ENCODE assay signal across 8 cellular contexts in the genomic region with DNA sequence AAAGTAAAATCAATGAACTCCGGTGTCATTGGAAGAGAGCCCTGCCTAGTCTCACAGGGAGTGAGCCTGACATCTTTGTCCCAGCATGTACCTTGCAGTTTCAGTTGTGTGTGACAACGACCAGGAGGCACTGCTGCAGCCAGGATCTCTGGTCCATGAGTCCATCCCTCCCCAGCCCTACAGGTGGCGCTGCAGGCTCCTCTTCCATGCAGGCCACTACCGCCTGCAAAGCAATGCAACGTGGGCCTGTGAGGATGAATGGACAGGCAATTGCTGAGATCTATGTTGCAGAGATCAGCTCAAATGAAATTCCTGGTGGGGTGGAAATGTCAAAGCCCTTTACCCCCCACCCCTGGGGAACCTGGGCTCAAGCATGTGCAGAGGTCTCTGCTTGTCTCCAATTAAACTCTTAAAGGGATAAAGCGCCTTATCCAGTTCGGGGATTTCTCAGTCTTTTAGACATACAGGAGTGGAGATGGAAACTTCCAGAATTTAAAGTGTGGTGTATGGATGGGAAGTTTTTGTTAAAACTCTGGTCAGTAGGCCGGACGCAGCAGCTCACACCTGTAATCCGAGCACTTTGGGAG. TPM values are rescaled to one million over a fixed set of nuclear protein-coding genes. Genes with fewer than 3 reads are reported as not detected.
DNase-seq lines count a peak whose midpoint lies in the region; ATAC-seq and TF ChIP-seq lines count a peak whose summit lies in the region.

No MANE protein-coding gene starts in this region.

- ATAC-seq in naive thymus-derived CD4-positive, alpha-beta T cell, result peak; percentile 91
- peak; percentile 72 for ATAC-seq in stimulated activated memory B cell treated with anti-CD40 and anti-IgM and Interleukin-4, amounts not matched to agents 10 μg/mL and 1 μg/mL and 100 μg/mL, for 72 hours

- intact Hi-C loops in naive thymus-derived CD4-positive, alpha-beta T cell (cut with micrococcal nuclease), result loop anchor here (1.0 to 2.0 kb wide), 7 partner anchors 35 to 490 kb away; partner anchors contain the start of genes DCP1A (in 1 of the 2) and TKT (in 1 of the 2)

- no peak overlapping the region for H3K4me2 ChIP-seq in OCI-LY3 (ENCODE audit: low read length)

- no peak overlapping the region for H3K27ac ChIP-seq in OCI-LY3 (ENCODE audit: low read length)
- no peak overlapping the region for H3K27ac ChIP-seq in naive thymus-derived CD4-positive, alpha-beta T cell (ENCODE audit: low read depth, low read length)

- no peak overlapping the region for H2AFZ ChIP-seq in OCI-LY3 (ENCODE audit: low read depth, low read length)

- peaks cover 5% of the 10 kb centered on the region for H4K20me1 ChIP-seq in OCI-LY3 (ENCODE audit: insufficient read depth, low read length)

- peaks cover 7% of the 10 kb centered on the region for H3K4me1 ChIP-seq in OCI-LY3 (ENCODE audit: low read length)
- no peaks in the 10 kb centered on the region for H3K4me1 ChIP-seq in naive thymus-derived CD4-positive, alpha-beta T cell (ENCODE audit: control insufficient read depth in 2 of 2, insufficient read depth in 2 of 2, low read length in 2 of 2)

- H3K27me3 ChIP-seq in OCI-LY3 (ENCODE audit: low read depth, low read length), result no peaks in the 10 kb centered on the region
- H3K27me3 ChIP-seq in naive thymus-derived CD4-positive, alpha-beta T cell (ENCODE audit: control insufficient read depth in 2 of 2, insufficient read depth in 2 of 2, low read length in 2 of 2), result no peaks in the 10 kb centered on the region

- no peaks in the 10 kb centered on the region for H3K9me3 ChIP-seq in OCI-LY3 (ENCODE audit: insufficient read depth, low read length)
- no peaks in the 10 kb centered on the region for H3K9me3 ChIP-seq in naive thymus-derived CD4-positive, alpha-beta T cell (ENCODE audit: control insufficient read depth in 2 of 3, low read length in 3 of 3)

- H3K4me1 Mint-ChIP-seq in naive thymus-derived CD4-positive, alpha-beta T cell, result peaks cover 0 to 5% (median 3%) of the 10 kb centered on the region in 7 donors
- peaks cover 5% of the 10 kb centered on the region for H3K4me1 Mint-ChIP-seq in stimulated activated memory B cell treated with anti-CD40 and anti-IgM and Interleukin-4, amounts not matched to agents 10 μg/mL and 1 μg/mL and 100 μg/mL, for 72 hours

- H3K4me3 ChIP-seq in OCI-LY3 (ENCODE audit: low read length) (no peak overlapping the region), epithelial cell of proximal tubule (ENCODE audit: low read depth, low read length) (no peak overlapping the region)
- H3K4me3 ChIP-seq in naive thymus-derived CD4-positive, alpha-beta T cell (ENCODE audit: low read length), result no peak overlapping the region

- DNase-seq in AML-193 (lab: John Stamatoyannopoulos, UW), result peak; percentile 85 to 92
- DNase-seq in GM19240 (ENCODE audit: insufficient read length, low spot score), result peak; percentile 88
- peak; percentile 35 for DNase-seq in HPDE6-E6E7 (ENCODE audit: extremely low spot score)
- DNase-seq in activated T-cell treated with anti-CD3 and anti-CD28 coated beads for 1 hour (ENCODE audit: low read depth), result peak; percentile 74
- DNase-seq in epithelial cell of proximal tubule (ENCODE audit: low read depth), result peak; percentile 13
- DNase-seq in naive thymus-derived CD4-positive, alpha-beta T cell, result peak; percentile 39 to 83 (median 66)

- TF ChIP-seq CTCF in OCI-LY3 (IDR thresholded peaks at IDR 0.05; ENCODE audit: low read depth, low read length) (peak; percentile 89), epithelial cell of proximal tubule (conservative IDR thresholded peaks at IDR 0.05; ENCODE audit: low read depth, low read length) (peak; percentile 97)

- CTCF ChIA-PET in naive thymus-derived CD4-positive, alpha-beta T cell (lab: Charles Lee), result interaction anchor here (0.9 to 1.4 kb wide), 3 partner anchors 9 to 489 kb away, joined by 3 to 4 read pairs (median 3); no protein-coding TSS in a partner anchor

- H3K4me3 Mint-ChIP-seq in naive thymus-derived CD4-positive, alpha-beta T cell, result no peak overlapping the region
- H3K4me3 Mint-ChIP-seq in stimulated activated memory B cell treated with anti-CD40 and anti-IgM and Interleukin-4, amounts not matched to agents 10 μg/mL and 1 μg/mL and 100 μg/mL, for 72 hours, result no peak overlapping the region

- POLR2A ChIA-PET in naive thymus-derived CD4-positive, alpha-beta T cell (lab: Charles Lee), result no interaction called here

- H3K36me3 ChIP-seq in OCI-LY3 (replicated peaks; ENCODE audit: low read depth, low read length), result peaks cover 41% of the 10 kb centered on the region
- peaks cover 0 to 15% (median 1%) of the 10 kb centered on the region in 3 experiments for H3K36me3 ChIP-seq in naive thymus-derived CD4-positive, alpha-beta T cell (ENCODE audit: control insufficient read depth in 2 of 3, insufficient read depth in 3 of 3, low read length in 3 of 3)

- H3K36me3 Mint-ChIP-seq in naive thymus-derived CD4-positive, alpha-beta T cell, result peaks cover 0 to 4% (median 0%) of the 10 kb centered on the region in 5 donors
- peaks cover 28% of the 10 kb centered on the region for H3K36me3 Mint-ChIP-seq in stimulated activated memory B cell treated with anti-CD40 and anti-IgM and Interleukin-4, amounts not matched to agents 10 μg/mL and 1 μg/mL and 100 μg/mL, for 72 hours

- H3K27ac Mint-ChIP-seq in naive thymus-derived CD4-positive, alpha-beta T cell, result peak overlapping the region in 3 of 9 donors; percentile 7 to 19 (median 13)
- H3K27ac Mint-ChIP-seq in stimulated activated memory B cell treated with anti-CD40 and anti-IgM and Interleukin-4, amounts not matched to agents 10 μg/mL and 1 μg/mL and 100 μg/mL, for 72 hours, result no peak overlapping the region

- peaks cover 0 to 5% (median 0%) of the 10 kb centered on the region in 5 donors for H3K27me3 Mint-ChIP-seq in naive thymus-derived CD4-positive, alpha-beta T cell
- H3K27me3 Mint-ChIP-seq in stimulated activated memory B cell treated with anti-CD40 and anti-IgM and Interleukin-4, amounts not matched to agents 10 μg/mL and 1 μg/mL and 100 μg/mL, for 72 hours, result no peaks in the 10 kb centered on the region

- H3K9me3 Mint-ChIP-seq in naive thymus-derived CD4-positive, alpha-beta T cell, result no peaks in the 10 kb centered on the region
- no peaks in the 10 kb centered on the region for H3K9me3 Mint-ChIP-seq in stimulated activated memory B cell treated with anti-CD40 and anti-IgM and Interleukin-4, amounts not matched to agents 10 μg/mL and 1 μg/mL and 100 μg/mL, for 72 hours

- H3K9ac ChIP-seq in OCI-LY3 (ENCODE audit: low read length), result no peak overlapping the region

- peaks cover 6% of the 10 kb centered on the region for H3K79me2 ChIP-seq in OCI-LY3 (ENCODE audit: low read length)

RNA-seq across cellular contexts. Expression of gene TKT, which starts 35.8 kb away (rescaled TPM):
- 403 and 614 TPM in 2 replicates for total RNA-seq in epithelial cell of proximal tubule
- total RNA-seq in naive thymus-derived CD4-positive, alpha-beta T cell, result 100 to 1,000 TPM in 3 of 5 experiments, 10 to 100 TPM in 2; 83.5 to 333 (median 121) TPM
- polyA plus RNA-seq in naive thymus-derived CD4-positive, alpha-beta T cell, result 10 to 100 TPM; 60.7 to 63.4 TPM

RNA-seq across cellular contexts. Expression of gene PRKCD, which starts 59.0 kb away (rescaled TPM):
- 4.0 and 9.3 TPM in 2 replicates for total RNA-seq in epithelial cell of proximal tubule
- total RNA-seq in naive thymus-derived CD4-positive, alpha-beta T cell, result 10 to 100 TPM; 10.2 to 72.8 (median 18.7) TPM
- polyA plus RNA-seq in naive thymus-derived CD4-positive, alpha-beta T cell, result 10 to 100 TPM in 1 of 2 donors, 1 to 10 TPM in 1; 7.7 to 17.5 TPM

Comparison
In these comparisons a context has a peak if more than half of its experiments do, and no peak if none do; other contexts are left out.
1. DNase-seq: peak in every context shown above with its lines; median percentile 88 in AML-193; 88 in GM19240; 74 in activated T-cell treated with anti-CD3 and anti-CD28 coated beads for 1 hour; 66 in naive thymus-derived CD4-positive, alpha-beta T cell; 35 in HPDE6-E6E7; 13 in epithelial cell of proximal tubule.